ENCODE assay signal across 10 cellular contexts in the genomic region with DNA sequence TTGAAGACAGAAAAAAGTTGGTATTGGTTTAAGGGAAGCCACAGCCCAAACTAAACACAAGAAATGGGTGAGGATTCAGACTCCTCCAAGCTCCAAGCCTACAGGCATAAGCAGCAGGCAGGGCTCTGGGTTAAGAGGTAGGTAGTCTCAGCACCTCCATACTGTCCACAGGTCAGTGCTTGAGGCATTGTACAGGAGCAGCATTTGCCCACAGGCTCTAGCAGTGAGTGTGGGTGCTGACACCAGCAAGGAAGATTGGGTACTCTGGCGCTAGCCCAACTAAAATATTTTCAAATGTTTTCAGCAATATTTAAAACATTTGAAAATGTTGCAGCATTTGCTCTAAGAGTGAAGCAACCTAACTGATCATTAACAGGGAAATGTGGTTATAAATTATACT. TPM values are rescaled to one million over a fixed set of nuclear protein-coding genes. Genes with fewer than 3 reads are reported as not detected.
DNase-seq lines count a peak whose midpoint lies in the region; ATAC-seq and TF ChIP-seq lines count a peak whose summit lies in the region.
"Had no signal": no experiment of that assay in that cellular context is flagged by ENCODE, and none has a peak within 500 bp of the region (broad histone marks: within the 10 kb centered on the region; RNA-seq: fewer than 3 reads in every experiment).

No MANE protein-coding gene starts in this region.

- TF ChIP-seq CTCF in AG10803 (conservative IDR thresholded peaks at IDR 0.05; ENCODE audit: low read length) (no peak), natural killer cell (IDR thresholded peaks at IDR 0.05) (no peak), testis (IDR thresholded peaks at IDR 0.05) (no peak)

- DNase-seq in AG10803 (ENCODE audit: low read depth) (peak; percentile 72), LHCN-M2 (ENCODE audit: low read depth) (peak; percentile 51), natural killer cell (peak; percentile 19), NCI-H1417 (lab: John Stamatoyannopoulos, UW) (no peak), testis (no peak), hippocampal formation (lab: John Stamatoyannopoulos, UW) (no peak)
- DNase-seq in effector memory CD4-positive, alpha-beta T cell: no peak
- DNase-seq: left colon, NCI-H2081 had no signal

- H3K36me3 Mint-ChIP-seq in natural killer cell: no peaks in the 10 kb centered on the region

- no peaks in the 10 kb centered on the region for H3K9me3 ChIP-seq in effector memory CD4-positive, alpha-beta T cell (ENCODE audit: control insufficient read depth, low read length)
- H3K9me3 ChIP-seq in testis: no peaks in the 10 kb centered on the region

- H3K4me3 Mint-ChIP-seq in natural killer cell: peak overlapping the region; percentile 72

- no peaks in the 10 kb centered on the region for H3K36me3 ChIP-seq in effector memory CD4-positive, alpha-beta T cell (ENCODE audit: control insufficient read depth, insufficient read depth, low read length)
- no peaks in the 10 kb centered on the region for H3K36me3 ChIP-seq in testis (ENCODE audit: low read depth, missing control alignments)

- H3K9me3 Mint-ChIP-seq in natural killer cell: no peaks in the 10 kb centered on the region

- H3K4me3 ChIP-seq in AG10803 (ENCODE audit: low read length) (no peak overlapping the region), testis (no peak overlapping the region)
- no peak overlapping the region for H3K4me3 ChIP-seq in effector memory CD4-positive, alpha-beta T cell (ENCODE audit: insufficient read depth, low read depth, low read length, poor library complexity, severe bottlenecking)

- H3K27ac ChIP-seq in effector memory CD4-positive, alpha-beta T cell (ENCODE audit: insufficient read depth, low read length, poor library complexity, severe bottlenecking): peak overlapping the region; percentile 51
- peak overlapping the region in 1 of 2 donors; percentile 21 for H3K27ac ChIP-seq in testis

- WGBS in testis, 2 donors: 67 to 81% methylated on average over 1 of the region's 1 CpG

- H3K4me1 ChIP-seq in effector memory CD4-positive, alpha-beta T cell (ENCODE audit: control insufficient read depth, insufficient read depth, low read length, poor library complexity, severe bottlenecking): peaks cover 19% of the 10 kb centered on the region
- peaks cover 20% of the 10 kb centered on the region for H3K4me1 ChIP-seq in testis

- H3K4me1 Mint-ChIP-seq in natural killer cell: peaks cover 50 to 58% of the 10 kb centered on the region in 2 donors

- no peaks in the 10 kb centered on the region for H3K27me3 Mint-ChIP-seq in natural killer cell (ENCODE audit: low read depth in 2 of 2)

- ATAC-seq in natural killer cell (peak in 2 of 3 donors; percentile 22 to 27), HG02610 (IDR thresholded peaks at IDR 0.05; ENCODE audit: unreplicated experiment) (no peak)

- no peak for TF ChIP-seq POLR2A in testis (IDR thresholded peaks at IDR 0.05)

- intact Hi-C loops in natural killer cell (cut with micrococcal nuclease): loop anchor here (5.0 to 10.0 kb wide), 3 partner anchors 35 to 1053 kb away; partner anchors contain the start of genes FERMT2 and GNG2
- intact Hi-C loops in testis (cut with DNase I; ENCODE audit: low total_unique reads): no loop called here

- peak overlapping the region; percentile 93 for H3K27ac Mint-ChIP-seq in natural killer cell

- no peaks in the 10 kb centered on the region for H3K27me3 ChIP-seq in effector memory CD4-positive, alpha-beta T cell (replicated peaks; ENCODE audit: control insufficient read depth, insufficient read depth, low read length, poor library complexity, severe bottlenecking)
- no peaks in the 10 kb centered on the region for H3K27me3 ChIP-seq in testis

RNA-seq across cellular contexts. Expression of gene FERMT2, which starts 33.1 kb away (rescaled TPM):
- total RNA-seq in LHCN-M2 (2014; rRNA removed): 87.5 and 89.6 TPM in 2 replicates
- polyA plus RNA-seq in LHCN-M2 (2012): 68.5 TPM
- total RNA-seq in natural killer cell: 1 to 10 TPM in 1 of 3 donors, under 1 TPM in 2; 0.58 to 1.7 (median 0.92) TPM
- 10 to 100 TPM; 36.8 to 45.7 TPM for total RNA-seq in testis
- 37.6 TPM for polyA plus RNA-seq in testis (ENCODE audit: insufficient read depth, low read depth, low replicate concordance)

Comparison
In these comparisons a context has a peak if more than half of its experiments do, and no peak if none do; other contexts are left out.
1. DNase-seq: peak in AG10803 (single experiment), LHCN-M2 (single experiment) and natural killer cell (single experiment); none in effector memory CD4-positive, alpha-beta T cell (0 of 3), NCI-H1417 (0 of 3), testis (single experiment) and hippocampal formation (0 of 2).
2. RNA of gene FERMT2, which starts 33.1 kb away (total RNA-seq): 87.5 to 89.6 TPM in LHCN-M2 and 36.8 to 45.7 TPM in testis; 0.58 to 1.7 TPM in natural killer cell; every median in the first group is over 10 times any median in the second.